Comparison of ENCODE assay signal across 26 cellular contexts in genomic region chr22:23613193-23613973, GRCh38. TPM values are rescaled to one million over a fixed set of nuclear protein-coding genes. Genes with fewer than 3 reads are reported as not detected.
"Had no signal": no experiment of that assay in that cellular context is flagged by ENCODE, and none has a peak within 500 bp of the region (broad histone marks: within the 10 kb centered on the region; RNA-seq: fewer than 3 reads in every experiment).

No MANE protein-coding gene starts in this region.

- H3K4me3 Mint-ChIP-seq: activated B cell treated with CpG ODN at 0.5 μM for 24 hours; activated CD8-positive, alpha-beta T cell treated with anti-CD3 and anti-CD28 coated beads for 36 hours; activated naive CD4-positive, alpha-beta T cell treated with anti-CD3 and anti-CD28 coated beads for 36 hours; immature natural killer cell; naive thymus-derived CD4-positive, alpha-beta T cell; neural progenitor cell; T-helper 17 cell had no signal

- ATAC-seq: activated CD8-positive, alpha-beta T cell treated with anti-CD3 and anti-CD28 coated beads for 36 hours; esophagus mucosa; heart right ventricle; naive thymus-derived CD4-positive, alpha-beta T cell; right cardiac atrium; T-helper 17 cell; upper lobe of right lung had no signal

- H3K9me3 ChIP-seq: heart right ventricle, prostate gland, stomach, thoracic aorta, upper lobe of right lung had no signal

- H3K27ac ChIP-seq: heart right ventricle, neural progenitor cell, prostate gland, stomach, thoracic aorta, upper lobe of right lung had no signal

- H3K36me3 Mint-ChIP-seq: neural progenitor cell had no signal

- H3K4me1 ChIP-seq: heart right ventricle, neural progenitor cell, prostate gland, stomach, upper lobe of right lung had no signal

- H3K4me1 Mint-ChIP-seq: activated B cell treated with CpG ODN at 0.5 μM for 24 hours had no signal

- DNase-seq: activated B cell treated with CpG ODN at 0.5 μM for 24 hours; activated CD4-positive, alpha-beta T cell treated with anti-CD3 and anti-CD28 coated beads for 48 hours; activated CD8-positive, alpha-beta T cell treated with anti-CD3 and anti-CD28 coated beads for 36 hours; activated naive CD4-positive, alpha-beta T cell treated with anti-CD3 and anti-CD28 coated beads for 36 hours; activated T-cell treated with anti-CD3 and anti-CD28 coated beads, Interleukin-2, amount 50 U/mL, for 1 hour; aorta; cerebellar nuclear complex; effector CD4-positive, alpha-beta T cell; heart right ventricle; immature natural killer cell; mesenchymal stem cell; naive thymus-derived CD4-positive, alpha-beta T cell; right cardiac atrium; stimulated activated CD4-positive, alpha-beta T cell treated with anti-CD3 and anti-CD28 coated beads, Interleukin-4, amount 100 ng/mL, for 1 hour; stomach; T-helper 17 cell; upper lobe of right lung had no signal

- H3K4me2 ChIP-seq: neural progenitor cell, smooth muscle cell had no signal

- H2AFZ ChIP-seq: neural progenitor cell had no signal

- H3K27me3 ChIP-seq: heart right ventricle, stomach, upper lobe of right lung had no signal

- H3K4me3 ChIP-seq: heart right ventricle, neural progenitor cell, prostate gland, smooth muscle cell, stomach, thoracic aorta, upper lobe of right lung had no signal

- H3K9me3 Mint-ChIP-seq: activated B cell treated with CpG ODN at 0.5 μM for 24 hours; activated CD8-positive, alpha-beta T cell treated with anti-CD3 and anti-CD28 coated beads for 36 hours; activated naive CD4-positive, alpha-beta T cell treated with anti-CD3 and anti-CD28 coated beads for 36 hours; activated T-helper 2 cell treated with anti-CD3 and anti-CD28 coated beads, Interferon-gamma antibody, Interleukin-2, Interleukin-4, amounts not matched to agents 10 μg/mL and 5 μg/mL and 100 μg/mL, durations not matched to agents 14 hours and 24 hours and 36 hours; immature natural killer cell; naive thymus-derived CD4-positive, alpha-beta T cell; neural progenitor cell had no signal

- H3K36me3 ChIP-seq: neural progenitor cell, prostate gland, thoracic aorta, upper lobe of right lung had no signal

- H3K27ac Mint-ChIP-seq: activated B cell treated with CpG ODN at 0.5 μM for 24 hours; activated CD8-positive, alpha-beta T cell treated with anti-CD3 and anti-CD28 coated beads for 36 hours; activated naive CD4-positive, alpha-beta T cell treated with anti-CD3 and anti-CD28 coated beads for 36 hours; activated T-helper 2 cell treated with anti-CD3 and anti-CD28 coated beads, Interferon-gamma antibody, Interleukin-2, Interleukin-4, amounts not matched to agents 10 μg/mL and 5 μg/mL and 100 μg/mL, durations not matched to agents 14 hours and 24 hours and 36 hours; immature natural killer cell; neural progenitor cell; T-helper 17 cell had no signal

- H3K9ac ChIP-seq: neural progenitor cell had no signal

RNA-seq across cellular contexts. Expression of gene DRICH1, which starts 18.7 kb away (rescaled TPM):
- total RNA-seq: heart right ventricle, smooth muscle cell, thoracic aorta had no signal
- polyA plus RNA-seq: immature natural killer cell; naive thymus-derived CD4-positive, alpha-beta T cell; smooth muscle cell had no signal

RNA-seq across cellular contexts. Expression of gene IGLL1, which starts 33.3 kb away (rescaled TPM):
- total RNA-seq: activated B cell treated with CpG ODN at 0.5 μM for 24 hours; activated CD8-positive, alpha-beta T cell treated with anti-CD3 and anti-CD28 coated beads for 36 hours; activated naive CD4-positive, alpha-beta T cell treated with anti-CD3 and anti-CD28 coated beads for 36 hours; aorta; esophagus mucosa; heart right ventricle; lower leg skin; mucosa of gallbladder; osteoblast; right cardiac atrium; smooth muscle cell; T-helper 17 cell; thoracic aorta; upper lobe of right lung had no signal
- polyA plus RNA-seq: aorta; heart right ventricle; immature natural killer cell; naive thymus-derived CD4-positive, alpha-beta T cell; right cardiac atrium; smooth muscle cell; stomach had no signal
